ENCODE assay signal across 8 cellular contexts in the genomic region with DNA sequence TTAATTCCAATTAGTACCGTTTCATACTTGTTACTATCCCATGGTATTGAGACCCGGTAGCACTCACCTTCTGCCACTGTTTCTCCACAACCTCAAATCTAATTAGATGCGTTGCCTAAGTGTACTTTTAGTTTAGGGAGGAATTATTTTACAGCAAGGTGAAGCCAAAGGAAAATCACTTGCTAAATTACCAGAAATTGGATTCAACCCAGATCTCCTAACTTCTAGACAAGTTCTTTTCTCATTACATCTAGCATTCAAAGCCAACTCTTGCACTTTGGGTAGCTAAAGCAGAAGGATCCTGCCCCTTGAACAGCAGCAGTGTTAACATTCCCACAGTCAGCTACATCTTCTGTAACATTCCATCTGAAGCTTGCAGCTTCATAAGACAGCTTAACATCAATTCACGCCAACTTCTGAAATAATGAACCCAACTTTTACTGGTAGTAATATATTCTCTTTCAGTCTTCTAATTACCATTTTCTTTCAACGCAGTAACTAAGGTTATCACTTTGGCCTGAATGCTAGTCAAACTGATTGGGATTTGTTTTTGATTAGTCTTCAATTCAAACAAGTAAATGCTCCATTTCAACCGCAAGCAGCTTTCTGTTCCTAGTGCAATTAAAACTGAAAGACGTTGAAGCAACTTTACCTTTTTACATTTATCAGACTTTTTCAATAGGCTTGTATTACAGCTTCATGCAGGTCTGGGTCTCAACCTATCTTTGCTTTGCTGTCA. TPM values are rescaled to one million over a fixed set of nuclear protein-coding genes. Genes with fewer than 3 reads are reported as not detected.
DNase-seq lines count a peak whose midpoint lies in the region; TF ChIP-seq lines count a peak whose summit lies in the region.

No MANE protein-coding gene starts in this region.

- no peak for DNase-seq in activated naive CD4-positive, alpha-beta T cell (lab: John Stamatoyannopoulos, UW)
- DNase-seq in RWPE1 (ENCODE audit: low spot score) (no peak), epithelial cell of prostate (ENCODE audit: low read depth, low spot score) (no peak), osteocyte (ENCODE audit: extremely low spot score, unreplicated experiment) (no peak), islet precursor cell (no peak), retina (no peak), germinal center (ENCODE audit: low spot score) (no peak)

- POLR2A ChIA-PET in RWPE1 (lab: Yijun Ruan, JAX; ENCODE audit: low non-redundant PET) = no interaction called here

- H3K27ac ChIP-seq in RWPE1 (peak overlapping the region; percentile 98), epithelial cell of prostate (peak overlapping the region; percentile 97)

- H3K4me1 Mint-ChIP-seq in activated naive CD4-positive, alpha-beta T cell treated with anti-CD3 and anti-CD28 coated beads, Interleukin-2, amount 50 U/mL, for 24 hours = peaks cover 50% of the 10 kb centered on the region
- H3K4me1 Mint-ChIP-seq in osteocyte (ENCODE audit: unreplicated experiment) = peaks cover 47% of the 10 kb centered on the region

- no peaks in the 10 kb centered on the region for H3K9me3 Mint-ChIP-seq in activated naive CD4-positive, alpha-beta T cell treated with anti-CD3 and anti-CD28 coated beads, Interleukin-2, amount 50 U/mL, for 24 hours
- H3K9me3 Mint-ChIP-seq in osteocyte (ENCODE audit: unreplicated experiment) = no peaks in the 10 kb centered on the region

- H3K27ac Mint-ChIP-seq in activated naive CD4-positive, alpha-beta T cell treated with anti-CD3 and anti-CD28 coated beads, Interleukin-2, amount 50 U/mL, for 24 hours = peak overlapping the region; percentile 96
- peak overlapping the region; percentile 97 for H3K27ac Mint-ChIP-seq in osteocyte (ENCODE audit: unreplicated experiment)

- no peak for TF ChIP-seq CTCF in RWPE1 (conservative IDR thresholded peaks at IDR 0.05; ENCODE audit: low read depth)
- TF ChIP-seq CTCF in osteocyte (IDR thresholded peaks at IDR 0.05) = no peak

- H3K36me3 Mint-ChIP-seq in activated naive CD4-positive, alpha-beta T cell treated with anti-CD3 and anti-CD28 coated beads, Interleukin-2, amount 50 U/mL, for 24 hours = peaks cover 15% of the 10 kb centered on the region
- peaks cover 24% of the 10 kb centered on the region for H3K36me3 Mint-ChIP-seq in osteocyte (ENCODE audit: unreplicated experiment)

- peak overlapping the region; percentile 94 for H3K4me3 Mint-ChIP-seq in activated naive CD4-positive, alpha-beta T cell treated with anti-CD3 and anti-CD28 coated beads, Interleukin-2, amount 50 U/mL, for 24 hours
- peak overlapping the region; percentile 90 for H3K4me3 Mint-ChIP-seq in osteocyte (ENCODE audit: unreplicated experiment)

- CTCF ChIA-PET in RWPE1 (lab: Yijun Ruan, JAX) = no interaction called here

- no peaks in the 10 kb centered on the region for H3K27me3 Mint-ChIP-seq in activated naive CD4-positive, alpha-beta T cell treated with anti-CD3 and anti-CD28 coated beads, Interleukin-2, amount 50 U/mL, for 24 hours
- no peaks in the 10 kb centered on the region for H3K27me3 Mint-ChIP-seq in osteocyte (ENCODE audit: unreplicated experiment)

RNA-seq across cellular contexts. Expression of gene SEC31A, which starts 0.9 kb away (rescaled TPM):
- 360 and 377 TPM in 2 replicates for total RNA-seq in osteocyte

RNA-seq across cellular contexts. Expression of gene THAP9, which starts 8.6 kb away (rescaled TPM):
- total RNA-seq in osteocyte = 4.9 and 6.2 TPM in 2 replicates
